8 cellular contexts compared by ENCODE assay signal in genomic region chr9:35116539-35116897, GRCh38. TPM values are rescaled to one million over a fixed set of nuclear protein-coding genes. Genes with fewer than 3 reads are reported as not detected.
DNase-seq lines count a peak whose midpoint lies in the region; ATAC-seq and TF ChIP-seq lines count a peak whose summit lies in the region.

No MANE protein-coding gene starts in this region.

- peaks cover 33% of the 10 kb centered on the region for H3K4me1 Mint-ChIP-seq in GM23338
- H3K4me1 Mint-ChIP-seq in WTC11 = peaks cover 31% of the 10 kb centered on the region

- no peaks in the 10 kb centered on the region for H4K20me1 ChIP-seq in GM23338 (replicated peaks; ENCODE audit: insufficient read depth)

- H3K4me3 Mint-ChIP-seq in GM23338 (peak overlapping the region; percentile 91), WTC11 (peak overlapping the region; percentile 98)

- CTCF ChIA-PET in WTC11 (lab: Charles Lee) = interaction anchor here (0.7 to 3.4 kb wide), 27 partner anchors 10 to 437 kb away, joined by 3 to 77 read pairs (median 5); partner anchors contain the start of genes PIGO, RUSC2, STOML2 and UNC13B

- H3K27me3 ChIP-seq in GM23338 (ENCODE audit: insufficient read depth) (no peaks in the 10 kb centered on the region), right atrium auricular region (no peaks in the 10 kb centered on the region), spleen (replicated peaks in 1 of 7) (no peaks in the 10 kb centered on the region)

- peaks cover 9% of the 10 kb centered on the region; the same call in 1 of the 2 replicates for H3K79me2 ChIP-seq in GM23338 (replicated peaks; ENCODE audit: insufficient read depth)

- TF ChIP-seq CTCF in GM23338 (conservative IDR thresholded peaks at IDR 0.05; ENCODE audit: low read depth in 2 of 2) (no peak), WTC11 (IDR thresholded peaks at IDR 0.05) (no peak), right atrium auricular region (IDR thresholded peaks at IDR 0.05) (no peak), spleen (IDR thresholded peaks at IDR 0.05 in 8 of 11, conservative IDR thresholded peaks at IDR 0.05 in 3 of 11) (no peak)

- ATAC-seq in GM23338 = no peak; the same call in 2 of the 3 replicates
- no peak for ATAC-seq in WTC11

- H3K4me3 ChIP-seq in GM23338 = peak overlapping the region; percentile 71
- H3K4me3 ChIP-seq in right atrium auricular region = peak overlapping the region; percentile 62 to 65
- peak overlapping the region; percentile 56 to 88 (median 65) for H3K4me3 ChIP-seq in spleen

- H3K36me3 ChIP-seq in GM23338 (ENCODE audit: insufficient read depth) (no peaks in the 10 kb centered on the region), right atrium auricular region (no peaks in the 10 kb centered on the region), spleen (no peaks in the 10 kb centered on the region)

- DNase-seq in GM23338 (ENCODE audit: low spot score) = no peak
- DNase-seq in WTC11 (ENCODE audit: low spot score) = no peak
- no peak for DNase-seq in right atrium auricular region (ENCODE audit: low spot score)
- DNase-seq in spleen = no peak
- no peak for DNase-seq in SW 1271 (lab: John Stamatoyannopoulos, UW)
- DNase-seq in stimulated activated CD4-positive, alpha-beta T cell treated with anti-CD3 and anti-CD28 coated beads, Interleukin-2, amount 100 ng/mL, for 48 hours = no peak
- DNase-seq in T-helper 9 cell = no peak
- no peak for DNase-seq in NCI-H1930 (lab: John Stamatoyannopoulos, UW)

- 0 to 1% (median 1%) methylated on average over 12 of the region's 12 CpGs for WGBS in spleen, 5 donors

- intact Hi-C loops in spleen (cut with DNase I; ENCODE audit: low total_unique reads) = loop anchor here (5.0 kb wide), 2 partner anchors 141 to 361 kb away; no protein-coding TSS in a partner anchor

- H3K27ac ChIP-seq in GM23338 (ENCODE audit: low read depth) (no peak overlapping the region), right atrium auricular region (peak overlapping the region; percentile 90 to 98), spleen (peak overlapping the region; percentile 49 to 96 (median 88))

- no peak for TF ChIP-seq POLR2A in spleen (IDR thresholded peaks at IDR 0.05)

- H3K9me3 Mint-ChIP-seq in GM23338 (no peaks in the 10 kb centered on the region), WTC11 (no peaks in the 10 kb centered on the region)

- peak overlapping the region; percentile 92 for H2AFZ ChIP-seq in GM23338

- H3K27me3 Mint-ChIP-seq in GM23338 (ENCODE audit: insufficient read depth, low read depth, poor library complexity) (peaks cover 16% of the 10 kb centered on the region), WTC11 (ENCODE audit: low read depth) (no peaks in the 10 kb centered on the region)

- H3K36me3 Mint-ChIP-seq in GM23338 (ENCODE audit: low read depth) (no peaks in the 10 kb centered on the region; the same call in 2 of the 3 replicates), WTC11 (no peaks in the 10 kb centered on the region)

- POLR2A ChIA-PET in WTC11 (lab: Charles Lee) = interaction anchor here (0.6 to 1.9 kb wide), 4 partner anchors 20 to 127 kb away, joined by 3 to 7 read pairs (median 4); partner anchors contain the start of genes DNAJB5, PIGO and UNC13B

- H3K9me3 ChIP-seq in right atrium auricular region (no peaks in the 10 kb centered on the region), spleen (no peaks in the 10 kb centered on the region)

- H3K9me2 ChIP-seq in GM23338 (ENCODE audit: insufficient read depth) = no peaks in the 10 kb centered on the region

- H3F3A ChIP-seq in GM23338 (replicated peaks; ENCODE audit: low read depth) = 0 out of 2 replicates have a peak, but pooled peaks cover 4% of the 10 kb centered on the region

- H3K27ac Mint-ChIP-seq in GM23338 = peak overlapping the region; percentile 79
- peak overlapping the region; percentile 96 for H3K27ac Mint-ChIP-seq in WTC11

- H3K4me1 ChIP-seq in GM23338 (ENCODE audit: insufficient read depth) (peaks cover 16% of the 10 kb centered on the region), right atrium auricular region (peaks cover 0 to 51% of the 10 kb centered on the region in 2 donors), spleen (peaks cover 32 to 58% (median 49%) of the 10 kb centered on the region in 6 donors)

- peak overlapping the region; percentile 95 for H3K4me2 ChIP-seq in GM23338

TF ChIP-seq in WTC11, 78 proteins besides CTCF, POLR2A, EP300 and RAD21:
- TF ChIP-seq ESRRA (CRISPR knock-in tag; IDR thresholded peaks at IDR 0.05; ENCODE audit: borderline replicate concordance) = no peak
- no peak for TF ChIP-seq ATF2 (CRISPR knock-in tag; IDR thresholded peaks at IDR 0.05; ENCODE audit: borderline replicate concordance, low read depth)
- no peak for TF ChIP-seq FOXP4 (CRISPR knock-in tag; IDR thresholded peaks at IDR 0.05)
- TF ChIP-seq TEAD4 (CRISPR knock-in tag; IDR thresholded peaks at IDR 0.05) = no peak

RNA-seq across cellular contexts. Expression of gene ATOSB, which starts 0.9 kb away (rescaled TPM):
- total RNA-seq in GM23338 (2014; rRNA removed; shearing (Covaris generic)) = 3.1 and 6.1 TPM in 2 replicates
- polyA plus RNA-seq in GM23338 (2016; fragmentation: Nextera tagmentation; extraction: Ambion mirVana) (2.2 and 2.3 TPM in 2 replicates), spleen (10 to 100 TPM in 2 of 3 donors, 1 to 10 TPM in 1; 8.7 to 24.0 (median 23.3) TPM)
- total RNA-seq in WTC11 (2021) (4.7 to 8.7 TPM (median 5.4 TPM) in 3 replicates), right atrium auricular region (10 to 100 TPM; 19.6 to 22.2 TPM), spleen (10 to 100 TPM; 30.9 to 45.0 (median 35.2) TPM)

RNA-seq across cellular contexts. Expression of gene STOML2, which starts 13.6 kb away (rescaled TPM):
- total RNA-seq in GM23338 (2014; rRNA removed; shearing (Covaris generic)) = 210 and 221 TPM in 2 replicates
- polyA plus RNA-seq in GM23338 (2016; fragmentation: Nextera tagmentation; extraction: Ambion mirVana) (109 and 114 TPM in 2 replicates), spleen (10 to 100 TPM; 56.9 to 80.7 (median 72.0) TPM)
- total RNA-seq in WTC11 (2021) (208 to 214 TPM (median 210 TPM) in 3 replicates), right atrium auricular region (100 to 1,000 TPM; 114 to 115 TPM), spleen (10 to 100 TPM; 54.2 to 75.5 (median 58.7) TPM)

RNA-seq across cellular contexts. Expression of gene PIGO, which starts 20.1 kb away (rescaled TPM):
- total RNA-seq in GM23338 (2014; rRNA removed; shearing (Covaris generic)) = 13.6 and 18.9 TPM in 2 replicates
- polyA plus RNA-seq in GM23338 (2016; fragmentation: Nextera tagmentation; extraction: Ambion mirVana) (11.2 and 13.6 TPM in 2 replicates), spleen (10 to 100 TPM; 10.4 to 20.0 (median 19.7) TPM)
- total RNA-seq in WTC11 (2021) (23.8 to 33.3 TPM (median 31.3 TPM) in 3 replicates), right atrium auricular region (10 to 100 TPM in 1 of 2 donors, 1 to 10 TPM in 1; 9.0 to 12.3 TPM), spleen (10 to 100 TPM; 17.5 to 25.0 (median 21.0) TPM)

RNA-seq across cellular contexts. Expression of gene FANCG, which starts 36.8 kb away (rescaled TPM):
- 47.0 and 56.2 TPM in 2 replicates for total RNA-seq in GM23338 (2014; rRNA removed; shearing (Covaris generic))
- polyA plus RNA-seq in GM23338 (2016; fragmentation: Nextera tagmentation; extraction: Ambion mirVana) (53.1 and 53.8 TPM in 2 replicates), spleen (10 to 100 TPM; 20.5 to 37.5 (median 26.3) TPM)
- total RNA-seq in WTC11 (2021) (80.9 to 108 TPM (median 89.1 TPM) in 3 replicates), right atrium auricular region (1 to 10 TPM in 1 of 2 donors, under 1 TPM in 1; 0.89 to 1.9 TPM), spleen (10 to 100 TPM; 15.8 to 31.6 (median 22.6) TPM)

RNA-seq across cellular contexts. Expression of gene VCP, which starts 44.1 kb away (rescaled TPM):
- total RNA-seq in GM23338 (2014; rRNA removed; shearing (Covaris generic)) = 361 and 408 TPM in 2 replicates
- polyA plus RNA-seq in GM23338 (2016; fragmentation: Nextera tagmentation; extraction: Ambion mirVana) (113 and 130 TPM in 2 replicates), spleen (10 to 100 TPM; 48.5 to 84.5 (median 67.2) TPM)
- total RNA-seq in WTC11 (2021) (305 to 386 TPM (median 329 TPM) in 3 replicates), right atrium auricular region (100 to 1,000 TPM; 150 to 157 TPM), spleen (100 to 1,000 TPM; 163 to 269 (median 194) TPM)
